Comparison of ENCODE assay signal across 29 cellular contexts in genomic region chr2:183255406-183255805, GRCh38.
"Had no signal": no experiment of that assay in that cellular context is flagged by ENCODE, and none has a peak within 500 bp of the region (broad histone marks: within the 10 kb centered on the region; RNA-seq: fewer than 3 reads in every experiment).

No MANE protein-coding gene starts in this region.

- H3K4me3 ChIP-seq: ascending aorta, body of pancreas, Peyer's patch, SJSA1 had no signal

- H3K9me3 Mint-ChIP-seq: activated B cell treated with CpG ODN at 0.5 μM for 24 hours; activated CD4-positive, alpha-beta T cell treated with anti-CD3 and anti-CD28 coated beads, Interleukin-2, amount 10 ng/mL, durations not matched to agents 24 days and 14 days; activated naive CD4-positive, alpha-beta T cell treated with anti-CD3 and anti-CD28 coated beads, Interleukin-2, amount 50 U/mL, for 24 hours; activated T-cell treated with anti-CD3 and anti-CD28 coated beads, Interleukin-2, amount 50 U/mL, for 24 hours; activated T-helper 1 cell treated with anti-CD3 and anti-CD28 coated beads, Interleukin-12 subunit alpha, Interleukin-12 subunit beta, Interleukin-2, Interleukin-4 antibody, amounts not matched to agents 30 ng/mL and 10 ng/mL and 1 ng/mL, durations not matched to agents 14 hours and 24 hours and 36 hours; IgD-negative memory B cell had no signal

- H3K27ac ChIP-seq: ascending aorta, body of pancreas, Peyer's patch, RWPE1, SJSA1 had no signal

- ATAC-seq: activated CD8-positive, alpha-beta memory T cell treated with anti-CD3 and anti-CD28 coated beads, Interleukin-2, amount 10 ng/mL, durations not matched to agents 7 days and 5 days; body of pancreas; SK-N-SH treated with all-trans-retinoic acid at 6 μM for 48 hours had no signal

- DNase-seq: activated B cell treated with CpG ODN at 0.5 μM for 24 hours; activated CD4-positive, alpha-beta T cell treated with anti-CD3 and anti-CD28 coated beads for 1 hour; activated CD4-positive, alpha-beta T cell treated with anti-CD3 and anti-CD28 coated beads, Interleukin-2, amount 10 ng/mL, durations not matched to agents 24 days and 14 days; activated CD4-positive, alpha-beta T cell treated with anti-CD3 and anti-CD28 coated beads, Interleukin-2, amount 50 U/mL, for 48 hours; activated CD8-positive, alpha-beta memory T cell treated with anti-CD3 and anti-CD28 coated beads, Interleukin-2, amount 10 ng/mL, durations not matched to agents 7 days and 5 days; activated effector memory CD4-positive, alpha-beta T cell treated with Interleukin-2 at 50 U/mL for 16 hours; activated naive CD4-positive, alpha-beta T cell; activated T-cell treated with anti-CD3 and anti-CD28 coated beads, Interleukin-2, amount 50 U/mL, for 24 hours; body of pancreas; central memory CD4-positive, alpha-beta T cell; KG1; NCI-H1092; NCI-H1417 treated with DMSO at 0.1 percent for 48 hours; NCI-H1694; NCI-H2029; NCI-H2227 treated with DMSO at 0.1 percent for 48 hours; NCI-H524 treated with DMSO at 0.1 percent for 48 hours; NCI-H774; NK-92 treated with Interleukin-12 subunit alpha and Interleukin-12 subunit beta, amount 100 ng/mL, for 24 hours; Peyer's patch; Right ventricle myocardium superior; SW 1271 had no signal

- H3K9me3 ChIP-seq: ascending aorta, body of pancreas, Peyer's patch, SJSA1 had no signal

- H3K27ac Mint-ChIP-seq: activated B cell treated with CpG ODN at 0.5 μM for 24 hours; activated CD4-positive, alpha-beta T cell treated with anti-CD3 and anti-CD28 coated beads, Interleukin-2, amount 10 ng/mL, durations not matched to agents 24 days and 14 days; activated CD8-positive, alpha-beta memory T cell treated with anti-CD3 and anti-CD28 coated beads, Interleukin-2, amount 10 ng/mL, durations not matched to agents 7 days and 5 days; activated naive CD4-positive, alpha-beta T cell treated with anti-CD3 and anti-CD28 coated beads, Interleukin-2, amount 50 U/mL, for 24 hours; activated T-cell treated with anti-CD3 and anti-CD28 coated beads, Interleukin-2, amount 50 U/mL, for 24 hours; activated T-helper 1 cell treated with anti-CD3 and anti-CD28 coated beads, Interleukin-12 subunit alpha, Interleukin-12 subunit beta, Interleukin-2, Interleukin-4 antibody, amounts not matched to agents 30 ng/mL and 10 ng/mL and 1 ng/mL, durations not matched to agents 14 hours and 24 hours and 36 hours; IgD-negative memory B cell had no signal

- H3K27me3 ChIP-seq: ascending aorta, body of pancreas, Peyer's patch, SJSA1 had no signal

- H3K4me1 ChIP-seq: ascending aorta, body of pancreas, Peyer's patch, SJSA1 had no signal

- H3K36me3 ChIP-seq: ascending aorta, Peyer's patch, SJSA1 had no signal

- H3K36me3 Mint-ChIP-seq: activated CD8-positive, alpha-beta memory T cell treated with anti-CD3 and anti-CD28 coated beads, Interleukin-2, amount 10 ng/mL, durations not matched to agents 7 days and 5 days; activated naive CD4-positive, alpha-beta T cell treated with anti-CD3 and anti-CD28 coated beads, Interleukin-2, amount 50 U/mL, for 24 hours; IgD-negative memory B cell had no signal

- H3K27me3 Mint-ChIP-seq: activated B cell treated with CpG ODN at 0.5 μM for 24 hours; activated CD4-positive, alpha-beta T cell treated with anti-CD3 and anti-CD28 coated beads, Interleukin-2, amount 10 ng/mL, durations not matched to agents 24 days and 14 days; activated CD8-positive, alpha-beta memory T cell treated with anti-CD3 and anti-CD28 coated beads, Interleukin-2, amount 10 ng/mL, durations not matched to agents 7 days and 5 days; activated naive CD4-positive, alpha-beta T cell treated with anti-CD3 and anti-CD28 coated beads, Interleukin-2, amount 50 U/mL, for 24 hours; activated T-cell treated with anti-CD3 and anti-CD28 coated beads, Interleukin-2, amount 50 U/mL, for 24 hours; IgD-negative memory B cell had no signal

- H3K4me3 Mint-ChIP-seq: activated B cell treated with CpG ODN at 0.5 μM for 24 hours; activated CD4-positive, alpha-beta T cell treated with anti-CD3 and anti-CD28 coated beads, Interleukin-2, amount 10 ng/mL, durations not matched to agents 24 days and 14 days; activated CD8-positive, alpha-beta memory T cell treated with anti-CD3 and anti-CD28 coated beads, Interleukin-2, amount 10 ng/mL, durations not matched to agents 7 days and 5 days; activated naive CD4-positive, alpha-beta T cell treated with anti-CD3 and anti-CD28 coated beads, Interleukin-2, amount 50 U/mL, for 24 hours; activated T-cell treated with anti-CD3 and anti-CD28 coated beads, Interleukin-2, amount 50 U/mL, for 24 hours; activated T-helper 1 cell treated with anti-CD3 and anti-CD28 coated beads, Interleukin-12 subunit alpha, Interleukin-12 subunit beta, Interleukin-2, Interleukin-4 antibody, amounts not matched to agents 30 ng/mL and 10 ng/mL and 1 ng/mL, durations not matched to agents 14 hours and 24 hours and 36 hours; IgD-negative memory B cell had no signal

- H3K4me1 Mint-ChIP-seq: activated B cell treated with CpG ODN at 0.5 μM for 24 hours; activated CD4-positive, alpha-beta T cell treated with anti-CD3 and anti-CD28 coated beads, Interleukin-2, amount 10 ng/mL, durations not matched to agents 24 days and 14 days; activated CD8-positive, alpha-beta memory T cell treated with anti-CD3 and anti-CD28 coated beads, Interleukin-2, amount 10 ng/mL, durations not matched to agents 7 days and 5 days; activated naive CD4-positive, alpha-beta T cell treated with anti-CD3 and anti-CD28 coated beads, Interleukin-2, amount 50 U/mL, for 24 hours; IgD-negative memory B cell had no signal
